ENCODE assay signal across 19 cellular contexts in the genomic region with DNA sequence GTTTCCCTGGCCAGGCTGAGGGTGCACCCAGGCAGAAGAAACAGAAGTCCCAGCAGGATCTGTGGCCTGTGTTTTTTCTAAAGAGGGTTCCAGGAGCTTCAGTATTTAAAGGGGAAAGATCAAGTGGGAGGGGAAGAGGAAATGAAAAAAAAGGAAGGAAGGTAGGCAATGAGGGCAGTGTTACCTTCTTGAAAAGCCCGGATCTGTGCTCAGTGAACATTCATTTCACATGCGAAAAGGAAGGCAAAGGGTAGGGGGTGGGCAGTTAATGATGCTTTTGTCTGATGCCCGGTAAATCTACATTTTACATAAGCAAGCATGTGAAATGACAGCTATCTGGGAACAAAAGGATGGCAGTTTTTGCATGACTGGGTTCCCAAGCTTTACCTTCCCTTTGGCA.
"Had no signal": no experiment of that assay in that cellular context is flagged by ENCODE, and none has a peak within 500 bp of the region (broad histone marks: within the 10 kb centered on the region; RNA-seq: fewer than 3 reads in every experiment).

No MANE protein-coding gene starts in this region.

- H3K4me1 Mint-ChIP-seq: memory B cell; stimulated activated naive CD8-positive, alpha-beta T cell treated with anti-CD3 and anti-CD28 coated beads, Interleukin-15, amount 100 ng/mL, for 72 hours had no signal

- H3K9me3 ChIP-seq: right lobe of liver, thyroid gland, vagina had no signal

- H3K79me2 ChIP-seq: parathyroid adenoma had no signal

- H3K4me3 ChIP-seq: lung, right lobe of liver, thyroid gland, vagina had no signal

- H3K9me3 Mint-ChIP-seq: effector memory CD8-positive, alpha-beta T cell; natural killer cell treated with Interleukin-12 subunit alpha and Interleukin-12 subunit beta and Interleukin-15 and Interleukin-18, amount 100 ng/mL, for 72 hours; neural crest cell; stimulated activated naive CD8-positive, alpha-beta T cell treated with anti-CD3 and anti-CD28 coated beads, Interleukin-15, amount 100 ng/mL, for 72 hours had no signal

- H3K36me3 ChIP-seq: right lobe of liver, thyroid gland, vagina had no signal

- DNase-seq: cortex of kidney; effector memory CD8-positive, alpha-beta T cell; erythroblast; hypothalamus; naive B cell; right lobe of liver; stimulated activated CD4-positive, alpha-beta T cell treated with anti-CD3 and anti-CD28 coated beads, Interleukin-15, amount 100 ng/mL, for 24 hours; stimulated activated CD4-positive, alpha-beta T cell treated with anti-CD3 and anti-CD28 coated beads, Interleukin-2, amount 100 ng/mL, for 48 hours; stimulated activated naive CD4-positive, alpha-beta T cell; stimulated activated naive CD8-positive, alpha-beta T cell treated with anti-CD3 and anti-CD28 coated beads, Interleukin-15, amount 100 ng/mL, for 72 hours; thyroid gland; trophoblast cell had no signal

- H2AFZ ChIP-seq: parathyroid adenoma had no signal

- H3K27me3 ChIP-seq: right lobe of liver, thyroid gland, vagina had no signal

- H3K27ac ChIP-seq: parathyroid adenoma, right lobe of liver, thyroid gland, vagina had no signal

- H3K9ac ChIP-seq: parathyroid adenoma had no signal

- H3K4me3 Mint-ChIP-seq: effector memory CD8-positive, alpha-beta T cell; memory B cell; naive B cell; natural killer cell treated with Interleukin-12 subunit alpha and Interleukin-12 subunit beta and Interleukin-15 and Interleukin-18, amount 100 ng/mL, for 72 hours; neural crest cell; stimulated activated naive CD8-positive, alpha-beta T cell treated with anti-CD3 and anti-CD28 coated beads, Interleukin-15, amount 100 ng/mL, for 72 hours had no signal

- H3K27me3 Mint-ChIP-seq: memory B cell had no signal

- H3K36me3 Mint-ChIP-seq: memory B cell; naive B cell; natural killer cell treated with Interleukin-12 subunit alpha and Interleukin-12 subunit beta and Interleukin-15 and Interleukin-18, amount 100 ng/mL, for 72 hours had no signal

- H3K4me1 ChIP-seq: parathyroid adenoma, right lobe of liver, thyroid gland had no signal

- ATAC-seq: effector memory CD8-positive, alpha-beta T cell; natural killer cell treated with Interleukin-12 subunit alpha and Interleukin-12 subunit beta and Interleukin-15 and Interleukin-18, amount 100 ng/mL, for 72 hours; right lobe of liver; stimulated activated naive CD8-positive, alpha-beta T cell treated with anti-CD3 and anti-CD28 coated beads, Interleukin-15, amount 100 ng/mL, for 72 hours had no signal

- H3K27ac Mint-ChIP-seq: effector memory CD8-positive, alpha-beta T cell; memory B cell; natural killer cell treated with Interleukin-12 subunit alpha and Interleukin-12 subunit beta and Interleukin-15 and Interleukin-18, amount 100 ng/mL, for 72 hours; progenitor cell of endocrine pancreas; stimulated activated naive CD8-positive, alpha-beta T cell treated with anti-CD3 and anti-CD28 coated beads, Interleukin-15, amount 100 ng/mL, for 72 hours had no signal
